Comparison of ENCODE assay signal across 29 cellular contexts in the genomic region with DNA sequence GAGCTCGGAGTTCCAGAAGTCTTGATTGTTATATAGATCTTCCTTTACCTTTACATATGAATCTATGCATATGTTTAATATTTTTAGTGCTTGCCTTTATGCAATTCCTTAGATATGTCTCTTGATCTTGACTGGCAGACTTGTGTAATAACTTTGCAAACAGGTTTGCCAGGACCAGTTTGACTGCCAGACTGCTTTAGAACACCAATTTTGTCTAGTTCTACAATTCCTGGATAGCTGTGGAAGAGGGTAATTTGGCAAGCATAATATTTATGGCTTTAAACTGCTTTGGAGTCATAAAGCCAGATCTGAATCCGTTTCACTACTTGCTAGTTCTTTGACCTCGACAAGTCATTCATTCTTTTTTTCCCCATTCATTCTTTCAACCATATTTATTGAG.
"Had no signal": no experiment of that assay in that cellular context is flagged by ENCODE, and none has a peak within 500 bp of the region (broad histone marks: within the 10 kb centered on the region; RNA-seq: fewer than 3 reads in every experiment).

No MANE protein-coding gene starts in this region.

- H3K36me3 ChIP-seq: SJCRH30 had no signal

- H3K27ac ChIP-seq: RWPE1, SJCRH30, SK-N-MC had no signal

- FAIRE-seq: K562, RCC 7860 had no signal

- H3K27me3 ChIP-seq: SJCRH30 had no signal

- DNase-seq: activated CD4-positive, alpha-beta memory T cell treated with anti-CD3 and anti-CD28 coated beads for 36 hours; activated CD4-positive, alpha-beta T cell treated with anti-CD3 and anti-CD28 coated beads, Interleukin-2, amount 10 ng/mL, durations not matched to agents 7 days and 5 days; activated CD8-positive, alpha-beta memory T cell treated with anti-CD3 and anti-CD28 coated beads, Interleukin-2, amount 50 U/mL, for 4 hours; activated gamma-delta T cell treated with Interleukin-2 at 50 U/mL for 16 hours; activated naive CD4-positive, alpha-beta T cell treated with anti-CD3 and anti-CD28 coated beads for 36 hours; activated naive CD8-positive, alpha-beta T cell treated with anti-CD3 and anti-CD28 coated beads, Interleukin-2, amount 50 U/mL, for 24 hours; activated T-cell treated with anti-CD3 and anti-CD28 coated beads for 4 hours; activated T-cell treated with anti-CD3 and anti-CD28 coated beads, Interleukin-2, amount 50 U/mL, for 4 hours; anterior cingulate cortex; central memory CD4-positive, alpha-beta T cell; NCI-H1048; NCI-H1105 treated with DMSO at 0.1 percent for 48 hours; NCI-H1436; NCI-H1694; NCI-H1930; NCI-H345; NCI-H510A; NCI-H526; NCI-H748 treated with DMSO at 0.1 percent for 48 hours; NK-92 treated with Interleukin-12 subunit alpha and Interleukin-12 subunit beta, amount 100 ng/mL, for 24 hours; PC-3; SJCRH30; T1000 had no signal

- H3K9me3 ChIP-seq: SJCRH30 had no signal

- H3K4me3 ChIP-seq: K562, SJCRH30, SK-N-MC had no signal

- ATAC-seq: activated naive CD4-positive, alpha-beta T cell treated with anti-CD3 and anti-CD28 coated beads, Interleukin-2, amount 50 U/mL, for 72 hours; activated naive CD8-positive, alpha-beta T cell treated with anti-CD3 and anti-CD28 coated beads, Interleukin-2, amount 50 U/mL, for 24 hours; activated T-cell treated with anti-CD3 and anti-CD28 coated beads, Interleukin-2, amount 50 U/mL, for 4 hours; K562; PC-3; Right ventricle myocardium inferior had no signal
